Comparison of ENCODE assay signal across 8 cellular contexts in genomic region chr13:98761126-98761978, GRCh38. TPM values are rescaled to one million over a fixed set of nuclear protein-coding genes. Genes with fewer than 3 reads are reported as not detected.
A peak's percentile ranks its signal among the peaks of the same experiment; 100 is the strongest.
DNase-seq lines count a peak whose midpoint lies in the region; ATAC-seq and TF ChIP-seq lines count a peak whose summit lies in the region.
"Had no signal": no experiment of that assay in that cellular context is flagged by ENCODE, and none has a peak within 500 bp of the region (broad histone marks: within the 10 kb centered on the region; RNA-seq: fewer than 3 reads in every experiment).

No MANE protein-coding gene starts in this region.

- no peak for DNase-seq in breast epithelium (ENCODE audit: low spot score in 2 of 2)
- DNase-seq in activated naive CD4-positive, alpha-beta T cell treated with anti-CD3 and anti-CD28 coated beads, Interleukin-2, amount 50 U/mL, for 16 hours, result no peak
- DNase-seq in activated CD4-positive, alpha-beta T cell treated with anti-CD3 and anti-CD28 coated beads, Interleukin-2, amount 50 U/mL, for 1 hour, result no peak
- DNase-seq in OCI-M2 (lab: John Stamatoyannopoulos, UW; ENCODE audit: unreplicated experiment), result no peak
- DNase-seq: NCI-H2171 treated with DMSO at 0.1 percent for 48 hours had no signal

- H3K27ac ChIP-seq in breast epithelium, result no peak overlapping the region

- no peak for TF ChIP-seq CTCF in breast epithelium (IDR thresholded peaks at IDR 0.05)

- H3K9me3 ChIP-seq in breast epithelium (no peaks in the 10 kb centered on the region), skeletal muscle satellite cell (replicated peaks; ENCODE audit: low read length) (no peaks in the 10 kb centered on the region)

- no peak overlapping the region for H3K9ac ChIP-seq in skeletal muscle satellite cell (ENCODE audit: low read depth, low read length)

- TF ChIP-seq POLR2A in breast epithelium (IDR thresholded peaks at IDR 0.05), result no peak

- H3K27me3 ChIP-seq in breast epithelium (no peaks in the 10 kb centered on the region), skeletal muscle satellite cell (ENCODE audit: control insufficient read depth, insufficient read depth, low read length) (peaks cover 25% of the 10 kb centered on the region)

- H3K36me3 ChIP-seq in breast epithelium (no peaks in the 10 kb centered on the region), skeletal muscle satellite cell (ENCODE audit: insufficient read depth, low read length) (no peaks in the 10 kb centered on the region)

- peak overlapping the region; percentile 65 for H3K4me2 ChIP-seq in skeletal muscle satellite cell (ENCODE audit: low read length)

- intact Hi-C loops in breast epithelium (cut with DNase I; ENCODE audit: low total_unique reads), result no loop called here

- ATAC-seq in GM19035 (IDR thresholded peaks at IDR 0.05; ENCODE audit: unreplicated experiment) (peak; percentile 84), HG03457 (IDR thresholded peaks at IDR 0.05; ENCODE audit: unreplicated experiment) (peak; percentile 61)

- H3K4me3 ChIP-seq in breast epithelium (peak overlapping the region in 2 of 3 donors; percentile 34 to 45), skeletal muscle satellite cell (ENCODE audit: low read length) (peak overlapping the region; percentile 44)

- H3K4me1 ChIP-seq in breast epithelium (no peaks in the 10 kb centered on the region), skeletal muscle satellite cell (ENCODE audit: control insufficient read depth, insufficient read depth, low read length) (no peaks in the 10 kb centered on the region)

RNA-seq across cellular contexts. Expression of gene SLC15A1, which starts 8.9 kb away (rescaled TPM):
- 1 to 10 TPM in 1 of 3 donors, not detected in 2; 1.3 TPM for total RNA-seq in breast epithelium
- not detected in 2 replicates for total RNA-seq in skeletal muscle satellite cell (2012; rRNA removed)
